In genomic region chr1:212091438-212092121, GRCh38 we compare ENCODE assay signal across 28 cellular contexts.
"Had no signal": no experiment of that assay in that cellular context is flagged by ENCODE, and none has a peak within 500 bp of the region (broad histone marks: within the 10 kb centered on the region; RNA-seq: fewer than 3 reads in every experiment).

No MANE protein-coding gene starts in this region.

- DNase-seq: dermis blood vessel endothelial cell; dorsolateral prefrontal cortex; effector CD4-positive, alpha-beta T cell; effector memory CD8-positive, alpha-beta T cell; endodermal cell; erythroblast; esophagus squamous epithelium; foreskin fibroblast; foreskin melanocyte; gastrocnemius medialis; glutamatergic neuron; head of caudate nucleus; heart right ventricle; hippocampal formation; left cardiac atrium; left lung; left ventricle myocardium superior; lower lobe of right lung; mesenchymal stem cell; mucosa of descending colon; naive B cell; naive thymus-derived CD8-positive, alpha-beta T cell had no signal

- FAIRE-seq: endometrium, islet of Langerhans, keratinocyte had no signal

- H3K27me3 ChIP-seq: dorsolateral prefrontal cortex, esophagus squamous epithelium, gastrocnemius medialis, heart right ventricle, left lung had no signal

- H3K27ac ChIP-seq: coronary artery, dorsolateral prefrontal cortex, epithelial cell of prostate, esophagus squamous epithelium, gastrocnemius medialis, left lung, lower lobe of right lung had no signal

- H3K9me3 ChIP-seq: esophagus squamous epithelium, gastrocnemius medialis, left lung, lower lobe of right lung, mucosa of descending colon had no signal

- H3K4me3 ChIP-seq: coronary artery, dorsolateral prefrontal cortex, esophagus squamous epithelium, gastrocnemius medialis, heart right ventricle, left lung, lower lobe of right lung, mucosa of descending colon had no signal

- H3K36me3 ChIP-seq: esophagus squamous epithelium, gastrocnemius medialis, left lung, lower lobe of right lung had no signal

- ATAC-seq: effector memory CD8-positive, alpha-beta T cell; esophagus mucosa; gastrocnemius medialis; heart right ventricle; left cardiac atrium; left ventricle myocardium superior; lower lobe of right lung; mucosa of descending colon; naive thymus-derived CD8-positive, alpha-beta T cell had no signal
